16 cellular contexts compared by ENCODE assay signal in the genomic region with DNA sequence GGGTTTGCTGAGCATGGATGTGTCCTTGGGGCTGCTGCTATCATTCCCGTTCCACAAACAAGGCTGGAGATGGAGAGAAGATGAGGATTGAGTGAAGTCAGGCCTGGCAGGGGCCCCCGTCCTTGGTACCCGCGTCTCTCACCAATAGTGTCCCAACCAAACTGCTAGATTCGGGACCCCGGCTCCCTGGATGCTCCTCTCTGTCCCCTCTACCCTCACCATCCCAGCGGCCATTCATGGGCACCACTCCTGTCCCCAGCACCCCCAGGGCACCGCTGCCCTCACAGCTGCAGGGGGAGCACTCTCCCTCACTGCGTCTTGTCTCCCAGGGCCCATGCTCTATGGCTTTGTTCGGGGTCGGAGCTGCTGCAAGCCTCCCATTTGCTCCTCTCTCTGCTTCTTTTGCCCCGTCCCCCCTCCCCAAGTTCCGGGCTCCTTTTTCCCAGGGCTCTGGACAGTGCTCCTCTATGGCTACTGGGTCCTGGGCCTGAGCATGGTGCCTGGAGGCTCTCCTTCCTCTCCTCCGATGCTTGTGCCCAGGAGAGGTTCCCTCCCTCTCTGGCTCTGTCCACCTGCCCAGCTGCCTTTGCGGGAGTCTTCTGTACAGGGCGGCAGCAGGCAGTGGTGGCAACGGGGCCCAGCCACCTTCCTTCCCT.
DNase-seq lines count a peak whose midpoint lies in the region; ATAC-seq and TF ChIP-seq lines count a peak whose summit lies in the region.
"Had no signal": no experiment of that assay in that cellular context is flagged by ENCODE, and none has a peak within 500 bp of the region (broad histone marks: within the 10 kb centered on the region; RNA-seq: fewer than 3 reads in every experiment).

No MANE protein-coding gene starts in this region.

- ATAC-seq in heart right ventricle (no peak), HG02970 (IDR thresholded peaks at IDR 0.05; ENCODE audit: low FRiP score, unreplicated experiment) (no peak)
- ATAC-seq: K562 had no signal

- H3K9ac ChIP-seq in endodermal cell (ENCODE audit: extremely low read depth, low read length, poor library complexity, severe bottlenecking): no peak overlapping the region
- H3K9ac ChIP-seq: BLaER1 had no signal

- H3K4me3 Mint-ChIP-seq in endodermal cell: no peak overlapping the region
- H3K4me3 Mint-ChIP-seq: CD4-positive, alpha-beta memory T cell had no signal

- H3K9me3 Mint-ChIP-seq in endodermal cell: peaks cover 6% of the 10 kb centered on the region

- H3K4me1 ChIP-seq in heart right ventricle: no peaks in the 10 kb centered on the region
- no peaks in the 10 kb centered on the region for H3K4me1 ChIP-seq in endodermal cell (ENCODE audit: control insufficient read depth, insufficient read depth, low read length)
- H3K4me1 ChIP-seq: A549 had no signal

- TF ChIP-seq CTCF in heart right ventricle (IDR thresholded peaks at IDR 0.05) (no peak), endodermal cell (conservative IDR thresholded peaks at IDR 0.05) (peak; percentile 58)

- peaks cover 6% of the 10 kb centered on the region for H3K4me1 Mint-ChIP-seq in endodermal cell

- H3K9me3 ChIP-seq in heart right ventricle (peaks cover 0 to 2% (median 0%) of the 10 kb centered on the region in 11 donors), endodermal cell (ENCODE audit: control insufficient read depth, low read length) (no peaks in the 10 kb centered on the region)
- H3K9me3 ChIP-seq: A549, BLaER1 had no signal

- H3K36me3 Mint-ChIP-seq in endodermal cell (ENCODE audit: low read depth): no peaks in the 10 kb centered on the region
- H3K36me3 Mint-ChIP-seq: CD4-positive, alpha-beta memory T cell had no signal

- H3K4me3 ChIP-seq in heart right ventricle: no peak overlapping the region
- no peak overlapping the region for H3K4me3 ChIP-seq in endodermal cell (ENCODE audit: low read length)
- H3K4me3 ChIP-seq: A549, BLaER1, K562 had no signal

- H3K27me3 ChIP-seq in heart right ventricle: peaks cover 0 to 82% (median 68%) of the 10 kb centered on the region in 7 donors
- peaks cover 52% of the 10 kb centered on the region for H3K27me3 ChIP-seq in endodermal cell (ENCODE audit: control insufficient read depth, insufficient read depth, low read length, poor library complexity, severe bottlenecking)

- 75 to 85% methylated on average over 17 of the region's 17 CpGs for WGBS in heart right ventricle, 2 donors
- 87 to 93% methylated on average over 10 to 17 of the region's 17 CpGs for WGBS in endodermal cell (ENCODE audit: insufficient coverage in 1 of 2, insufficient read length in 1 of 2), 2 experiments

- peak; percentile 57 for DNase-seq in cardiac septum (ENCODE audit: low spot score)
- DNase-seq in heart right ventricle: no peak
- peak; percentile 25 for DNase-seq in NCI-H1092 treated with DMSO at 0.1 percent for 48 hours (lab: John Stamatoyannopoulos, UW)
- DNase-seq in endodermal cell: peak; percentile 63
- DNase-seq in GF-D8 (lab: John Stamatoyannopoulos, UW): no peak
- DNase-seq in NCI-H2171 treated with DMSO at 0.1 percent for 48 hours (lab: John Stamatoyannopoulos, UW): no peak
- DNase-seq: Calu3; CD4-positive, alpha-beta memory T cell; NCI-H1417 treated with DMSO at 0.1 percent for 48 hours; NCI-H1930; NCI-H82; T-helper 1 cell had no signal

- H3K27ac ChIP-seq in heart right ventricle (no peak overlapping the region), endodermal cell (ENCODE audit: low read depth, low read length) (no peak overlapping the region)
- H3K27ac ChIP-seq: A549, BLaER1 had no signal

- no peak overlapping the region for H3K27ac Mint-ChIP-seq in endodermal cell
- H3K27ac Mint-ChIP-seq: CD4-positive, alpha-beta memory T cell had no signal

- H3K36me3 ChIP-seq in heart right ventricle (no peaks in the 10 kb centered on the region), endodermal cell (ENCODE audit: control insufficient read depth, insufficient read depth, low read length) (no peaks in the 10 kb centered on the region)
- H3K36me3 ChIP-seq: BLaER1 had no signal

- H3K27me3 Mint-ChIP-seq in endodermal cell (ENCODE audit: insufficient read depth): peaks cover 77% of the 10 kb centered on the region

- intact Hi-C loops in cardiac septum (cut with DNase I): no loop called here
- intact Hi-C loops in heart right ventricle (cut with DNase I): loop anchor here in 1 of 10 donors (10.0 kb wide), 1 partner anchor 905 kb away; no protein-coding TSS in a partner anchor

Comparison
In these comparisons a context has a peak if more than half of its experiments do, and no peak if none do; other contexts are left out.
1. DNase-seq: peak in cardiac septum (single experiment), NCI-H1092 treated with DMSO at 0.1 percent for 48 hours (single experiment) and endodermal cell (single experiment); none in heart right ventricle (0 of 2), GF-D8 (single experiment) and NCI-H2171 treated with DMSO at 0.1 percent for 48 hours (single experiment).